Comparison of ENCODE assay signal across 10 cellular contexts in genomic region chr1:54272772-54273091, GRCh38.
A peak's percentile ranks its signal among the peaks of the same experiment; 100 is the strongest.
DNase-seq lines count a peak whose midpoint lies in the region; ATAC-seq, FAIRE-seq and TF ChIP-seq lines count a peak whose summit lies in the region.
"Had no signal": no experiment of that assay in that cellular context is flagged by ENCODE, and none has a peak within 500 bp of the region (broad histone marks: within the 10 kb centered on the region; RNA-seq: fewer than 3 reads in every experiment).

No MANE protein-coding gene starts in this region.

- TF ChIP-seq CTCF in AG09309 (IDR thresholded peaks at IDR 0.05; ENCODE audit: control insufficient read depth, insufficient read depth, low read depth, low read length, missing control alignments): peak; percentile 45
- TF ChIP-seq CTCF in VCaP (conservative IDR thresholded peaks at IDR 0.05): no peak; the same call in 1 of the 2 replicates
- peak in 2 of 6 experiments; percentile 44 to 57 for TF ChIP-seq CTCF in esophagus squamous epithelium (IDR thresholded peaks at IDR 0.05)
- TF ChIP-seq CTCF in pancreas (IDR thresholded peaks at IDR 0.05): peak in 1 of 4 donors; percentile 17

- intact Hi-C loops in esophagus squamous epithelium (cut with DNase I) (loop anchor here (10.0 kb wide), 1 partner anchor 132 kb away; the partner anchor contains the start of gene SSBP3), pancreas (cut with DNase I) (no loop called here)

- TF ChIP-seq POLR2A in esophagus squamous epithelium (IDR thresholded peaks at IDR 0.05): no peak
- TF ChIP-seq POLR2A in H54 (IDR thresholded peaks at IDR 0.05; ENCODE audit: low read depth, low read length): no peak

- peaks cover 33 to 98% (median 62%) of the 10 kb centered on the region in 3 donors for H3K4me1 ChIP-seq in esophagus squamous epithelium
- H3K4me1 ChIP-seq in pancreas: peaks cover 33 to 43% (median 38%) of the 10 kb centered on the region in 3 donors

- H3K36me3 ChIP-seq in esophagus squamous epithelium: no peaks in the 10 kb centered on the region
- H3K36me3 ChIP-seq in pancreas: no peaks in the 10 kb centered on the region

- FAIRE-seq in pancreas (lab: Jason Lieb, UNC): no peak
- FAIRE-seq in H54 (lab: Jason Lieb, UNC): no peak

- H3K27ac ChIP-seq in VCaP: peak overlapping the region; percentile 91
- peak overlapping the region; percentile 75 to 97 (median 90) for H3K27ac ChIP-seq in esophagus squamous epithelium
- peak overlapping the region; percentile 64 to 89 (median 80) for H3K27ac ChIP-seq in pancreas

- H3K4me3 ChIP-seq in AG09309 (ENCODE audit: control insufficient read depth, low read depth, low read length) (no peak overlapping the region), esophagus squamous epithelium (peak overlapping the region in 1 of 4 donors; percentile 47), pancreas (no peak overlapping the region)

- H3K27me3 ChIP-seq in esophagus squamous epithelium (no peaks in the 10 kb centered on the region), pancreas (no peaks in the 10 kb centered on the region)

- WGBS in esophagus squamous epithelium, 2 donors: 61 to 90% methylated on average over 2 to 3 of the region's 4 CpGs
- 77 to 86% methylated on average over 4 of the region's 4 CpGs for WGBS in pancreas, 2 donors

- H3K9me3 ChIP-seq in esophagus squamous epithelium: no peaks in the 10 kb centered on the region
- H3K9me3 ChIP-seq in pancreas: no peaks in the 10 kb centered on the region

- ATAC-seq in pancreas (no peak), HG02610 (IDR thresholded peaks at IDR 0.05; ENCODE audit: unreplicated experiment) (no peak)

- no peak for DNase-seq in AG09309 (ENCODE audit: low read depth)
- DNase-seq in esophagus squamous epithelium (lab: John Stamatoyannopoulos, UW): no peak
- no peak for DNase-seq in pancreas
- no peak for DNase-seq in NCI-H524 (lab: John Stamatoyannopoulos, UW)
- no peak for DNase-seq in activated effector memory CD4-positive, alpha-beta T cell treated with Interleukin-2 at 50 U/mL for 16 hours
- DNase-seq in H54 (ENCODE audit: insufficient read length, low spot score): no peak
- DNase-seq: stimulated activated CD4-positive, alpha-beta T cell treated with anti-CD3 and anti-CD28 coated beads, Interleukin-4, amount 100 ng/mL, for 1 hour; T-helper 9 cell had no signal
